ENCODE assay signal across 14 cellular contexts in the genomic region with DNA sequence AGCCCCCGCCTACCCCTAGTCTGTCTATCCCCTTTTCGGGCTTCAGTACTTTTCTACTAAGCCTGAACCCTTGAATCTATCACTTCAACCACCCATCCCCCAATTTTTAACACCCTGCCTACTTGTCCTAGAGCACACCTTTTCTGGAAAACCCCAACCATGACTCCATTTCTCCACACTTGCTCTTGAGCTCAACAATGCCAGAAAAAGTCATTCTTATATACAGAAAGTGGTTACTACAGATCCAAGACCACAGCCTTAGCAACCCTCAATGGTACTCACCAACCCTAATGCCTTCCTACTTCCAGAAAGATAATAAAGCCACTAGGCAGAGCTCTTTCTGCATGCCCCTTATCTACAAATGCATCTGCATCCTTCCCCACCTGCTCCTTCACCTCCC.
"Had no signal": no experiment of that assay in that cellular context is flagged by ENCODE, and none has a peak within 500 bp of the region (broad histone marks: within the 10 kb centered on the region; RNA-seq: fewer than 3 reads in every experiment).

No MANE protein-coding gene starts in this region.

- H3K36me3 ChIP-seq: thyroid gland had no signal

- H3K9me3 ChIP-seq: esophagus squamous epithelium, heart right ventricle, left lung, sigmoid colon, thyroid gland had no signal

- H3K4me3 ChIP-seq: esophagus squamous epithelium, heart right ventricle, left lung, sigmoid colon, thyroid gland had no signal

- H3K4me1 ChIP-seq: esophagus squamous epithelium, left lung, parathyroid adenoma, sigmoid colon, thyroid gland had no signal

- H3K27ac ChIP-seq: esophagus squamous epithelium, heart right ventricle, left lung, parathyroid adenoma, sigmoid colon, thyroid gland had no signal

- H3K27me3 ChIP-seq: esophagus squamous epithelium, heart right ventricle, left lung, sigmoid colon, thyroid gland had no signal

- ATAC-seq: effector memory CD8-positive, alpha-beta T cell; heart right ventricle; left lung; SK-N-SH treated with all-trans-retinoic acid at 6 μM for 48 hours; stimulated activated memory B cell treated with anti-CD40 and anti-IgM and Interleukin-4, amounts not matched to agents 10 μg/mL and 1 μg/mL and 100 μg/mL, for 72 hours; T-cell had no signal

- DNase-seq: activated effector memory CD4-positive, alpha-beta T cell treated with Interleukin-2 at 50 U/mL for 16 hours; amygdala; effector memory CD8-positive, alpha-beta T cell; esophagus squamous epithelium; heart right ventricle; left lung; midbrain; SHP77; sigmoid colon; T-cell; thyroid gland had no signal
